6 cellular contexts compared by ENCODE assay signal in the genomic region with DNA sequence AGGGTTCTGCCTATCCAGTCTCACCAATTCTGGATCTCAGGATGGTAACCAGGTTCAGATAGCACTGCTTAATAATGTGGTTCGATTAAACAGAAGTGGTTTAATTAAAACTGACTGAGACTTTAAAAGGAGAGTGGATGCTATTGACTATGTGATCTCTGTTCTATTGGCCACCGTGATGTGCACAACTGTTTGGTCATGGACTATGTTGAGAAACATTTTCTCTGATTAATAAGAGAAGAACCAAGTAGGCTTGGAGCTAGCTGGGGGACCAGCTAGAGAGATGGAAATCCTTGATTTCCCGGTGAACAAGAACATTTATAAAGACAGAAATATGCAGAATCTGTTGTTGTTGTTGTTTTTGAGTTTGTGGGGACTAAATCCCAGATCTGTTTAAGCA. TPM values are rescaled to one million over a fixed set of nuclear protein-coding genes. Genes with fewer than 3 reads are reported as not detected.
"Had no signal": no experiment of that assay in that cellular context is flagged by ENCODE, and none has a peak within 500 bp of the region (broad histone marks: within the 10 kb centered on the region; RNA-seq: fewer than 3 reads in every experiment).

No MANE protein-coding gene starts in this region.

- H3K4me3 ChIP-seq: GM23338 had no signal

- ATAC-seq: GM23338 had no signal

- DNase-seq: H9, HCEC 1CT, KBM-7 had no signal

RNA-seq across cellular contexts. Expression of a gene that starts 36.5 kb away (rescaled TPM):
- total RNA-seq: GM23338, H1, H9, HT-29 had no signal
